In genomic region chr21:27244796-27245195, GRCh38 we compare ENCODE assay signal across 19 cellular contexts.
"Had no signal": no experiment of that assay in that cellular context is flagged by ENCODE, and none has a peak within 500 bp of the region (broad histone marks: within the 10 kb centered on the region; RNA-seq: fewer than 3 reads in every experiment).

No MANE protein-coding gene starts in this region.

- H3K4me3 ChIP-seq: cardiac muscle cell, colonic mucosa, upper lobe of left lung had no signal

- H3K27ac ChIP-seq: cardiac muscle cell, colonic mucosa, epithelial cell of prostate, upper lobe of left lung had no signal

- H3K36me3 ChIP-seq: cardiac muscle cell, colonic mucosa, upper lobe of left lung had no signal

- H3K9me3 ChIP-seq: colonic mucosa, upper lobe of left lung had no signal

- FAIRE-seq: keratinocyte had no signal

- DNase-seq: activated CD4-positive, alpha-beta memory T cell treated with anti-CD3 and anti-CD28 coated beads for 36 hours; activated CD4-positive, alpha-beta T cell treated with anti-CD3 and anti-CD28 coated beads for 4 hours; activated gamma-delta T cell treated with Interleukin-2 at 50 U/mL for 16 hours; activated T-cell treated with anti-CD3 and anti-CD28 coated beads for 4 hours; colonic mucosa; endodermal cell; hypothalamus; mammary epithelial cell; naive B cell; retina; stimulated activated naive CD8-positive, alpha-beta T cell treated with anti-CD3 and anti-CD28 coated beads, Interleukin-15, Interleukin-2, amounts not matched to agents 100 U/mL and 50 U/mL, for 24 hours; SW 1271; upper lobe of left lung had no signal

- H3K4me1 ChIP-seq: colonic mucosa, upper lobe of left lung had no signal

- ATAC-seq: activated naive CD4-positive, alpha-beta T cell treated with anti-CD3 and anti-CD28 coated beads, Interleukin-2, amount 50 U/mL, for 72 hours; left lobe of liver; stimulated activated naive CD8-positive, alpha-beta T cell treated with anti-CD3 and anti-CD28 coated beads, Interleukin-15, Interleukin-2, amounts not matched to agents 100 U/mL and 50 U/mL, for 24 hours; WTC11 had no signal

- H3K27me3 ChIP-seq: cardiac muscle cell, colonic mucosa, upper lobe of left lung had no signal
